Comparison of ENCODE assay signal across 2 cellular contexts in genomic region chr6:50591135-50591534, GRCh38.
TF ChIP-seq lines count a peak whose summit lies in the region.

No MANE protein-coding gene starts in this region.

TF ChIP-seq in H1, 55 proteins besides CTCF, POLR2A, EP300 and RAD21 (continued from another document):
- TF ChIP-seq ZNF274 (IDR thresholded peaks at IDR 0.05; ENCODE audit: borderline replicate concordance, extremely low read depth, low read length), result no peak

TF ChIP-seq in neural cell, 6 proteins besides CTCF, POLR2A, EP300 and RAD21 (continued from another document):
- TF ChIP-seq REST (IDR thresholded peaks at IDR 0.05; ENCODE audit: borderline replicate concordance) (peak; percentile 59), MXI1 (conservative IDR thresholded peaks at IDR 0.05; ENCODE audit: poor library complexity, severe bottlenecking) (no peak)
TF ChIP-seq in neural cell: peak in this region for 2.
